8 cellular contexts compared by ENCODE assay signal in genomic region chr1:52602328-52603300, GRCh38. TPM values are rescaled to one million over a fixed set of nuclear protein-coding genes. Genes with fewer than 3 reads are reported as not detected.
DNase-seq lines count a peak whose midpoint lies in the region; ATAC-seq, FAIRE-seq and TF ChIP-seq lines count a peak whose summit lies in the region.

GPX7 (plus strand) TSS chr1:52602371; CDS start chr1:52602410, 39 bp downstream.

- TF ChIP-seq CTCF in foreskin keratinocyte (conservative IDR thresholded peaks at IDR 0.05): no peak
- TF ChIP-seq CTCF in neural progenitor cell (IDR thresholded peaks at IDR 0.05): no peak

- peaks cover 10% of the 10 kb centered on the region for H3K36me3 Mint-ChIP-seq in neural progenitor cell

- H3F3A ChIP-seq in neural progenitor cell (ENCODE audit: low read depth): peaks cover 12% of the 10 kb centered on the region

- H3K79me2 ChIP-seq in neural progenitor cell (ENCODE audit: low read depth): no peaks in the 10 kb centered on the region

- peaks cover 17% of the 10 kb centered on the region for H3K27me3 Mint-ChIP-seq in neural progenitor cell (ENCODE audit: insufficient read depth, low read depth)
- no peaks in the 10 kb centered on the region for H3K27me3 Mint-ChIP-seq in stimulated activated naive CD8-positive, alpha-beta T cell treated with anti-CD3 and anti-CD28 coated beads, Interleukin-15, amount 100 ng/mL, for 72 hours

- H3K27ac ChIP-seq in foreskin keratinocyte: no peak within 1 kb of the TSS
- H3K27ac ChIP-seq in neural progenitor cell: no peak within 1 kb of the TSS

- ATAC-seq in foreskin keratinocyte (peak; percentile 33), HG02870 (IDR thresholded peaks at IDR 0.05; ENCODE audit: unreplicated experiment) (no peak)
- ATAC-seq in stimulated activated naive CD8-positive, alpha-beta T cell treated with anti-CD3 and anti-CD28 coated beads, Interleukin-15, amount 100 ng/mL, for 72 hours: peak; percentile 74

- TF ChIP-seq POLR2A in GM12891 (IDR thresholded peaks at IDR 0.05; ENCODE audit: low read depth, low read length): no peak

- no peaks in the 10 kb centered on the region for H3K9me3 ChIP-seq in neural progenitor cell (ENCODE audit: low read depth)

- no peaks in the 10 kb centered on the region for H3K36me3 ChIP-seq in neural progenitor cell

- FAIRE-seq in GM12891 (lab: Jason Lieb, UNC): peak; percentile 86

- H3K4me1 ChIP-seq in foreskin keratinocyte (no peaks in the 10 kb centered on the region), neural progenitor cell (peaks cover 12% of the 10 kb centered on the region)

- H3K27ac Mint-ChIP-seq in neural progenitor cell: peak within 1 kb of the TSS; percentile 84
- H3K27ac Mint-ChIP-seq in stimulated activated naive CD8-positive, alpha-beta T cell treated with anti-CD3 and anti-CD28 coated beads, Interleukin-15, amount 100 ng/mL, for 72 hours: peak within 1 kb of the TSS; percentile 96 to 97

- H3K4me1 Mint-ChIP-seq in neural progenitor cell: peaks cover 22% of the 10 kb centered on the region
- H3K4me1 Mint-ChIP-seq in stimulated activated naive CD8-positive, alpha-beta T cell treated with anti-CD3 and anti-CD28 coated beads, Interleukin-15, amount 100 ng/mL, for 72 hours: peaks cover 39% of the 10 kb centered on the region

- H3K9ac ChIP-seq in neural progenitor cell: no peak within 1 kb of the TSS

- no peaks in the 10 kb centered on the region for H3K27me3 ChIP-seq in foreskin keratinocyte
- peaks cover 48% of the 10 kb centered on the region for H3K27me3 ChIP-seq in neural progenitor cell

- H3K9me3 Mint-ChIP-seq in neural progenitor cell: peaks cover 3% of the 10 kb centered on the region
- no peaks in the 10 kb centered on the region for H3K9me3 Mint-ChIP-seq in stimulated activated naive CD8-positive, alpha-beta T cell treated with anti-CD3 and anti-CD28 coated beads, Interleukin-15, amount 100 ng/mL, for 72 hours

- no peaks in the 10 kb centered on the region for H4K20me1 ChIP-seq in neural progenitor cell (ENCODE audit: low read depth)

- peak within 1 kb of the TSS; percentile 95 for H2AFZ ChIP-seq in neural progenitor cell (replicated peaks)

- H3K4me3 ChIP-seq in neural progenitor cell: peak within 1 kb of the TSS; percentile 48

- H3K4me2 ChIP-seq in neural progenitor cell: peak within 1 kb of the TSS; percentile 78

- peak; percentile 62 for DNase-seq in GM12891 (ENCODE audit: insufficient read length, low spot score)
- peak; percentile 34 for DNase-seq in NOMO-1 treated with DMSO at 0.1 percent for 48 hours (lab: John Stamatoyannopoulos, UW; ENCODE audit: unreplicated experiment)
- peak; percentile 52 for DNase-seq in activated effector memory CD4-positive, alpha-beta T cell treated with Interleukin-2 at 50 U/mL for 16 hours
- no peak for DNase-seq in foreskin keratinocyte
- peak; percentile 74 for DNase-seq in neural progenitor cell (ENCODE audit: low spot score)
- peak; percentile 53 to 69 for DNase-seq in stimulated activated naive CD8-positive, alpha-beta T cell treated with anti-CD3 and anti-CD28 coated beads, Interleukin-15, amount 100 ng/mL, for 72 hours
- DNase-seq in NK-92 (lab: John Stamatoyannopoulos, UW; ENCODE audit: unreplicated experiment): no peak

- H3K4me3 Mint-ChIP-seq in neural progenitor cell: peak within 1 kb of the TSS; percentile 80
- peak within 1 kb of the TSS; percentile 86 to 92 for H3K4me3 Mint-ChIP-seq in stimulated activated naive CD8-positive, alpha-beta T cell treated with anti-CD3 and anti-CD28 coated beads, Interleukin-15, amount 100 ng/mL, for 72 hours

TF ChIP-seq in GM12891, 5 proteins besides CTCF, POLR2A, EP300 and RAD21:
- no peak for TF ChIP-seq SPI1 (IDR thresholded peaks at IDR 0.05; ENCODE audit: low read depth, low read length)
- TF ChIP-seq POU2F2 (IDR thresholded peaks at IDR 0.05; ENCODE audit: low read depth, low read length): no peak
- no peak for TF ChIP-seq PAX5 (IDR thresholded peaks at IDR 0.05; ENCODE audit: insufficient read depth, low read length, severe bottlenecking)
- no peak for TF ChIP-seq POLR2AphosphoS5 (IDR thresholded peaks at IDR 0.05; ENCODE audit: low read depth, low read length)
- no peak for TF ChIP-seq TAF1 (IDR thresholded peaks at IDR 0.05; ENCODE audit: low read depth, low read length)

RNA-seq across cellular contexts. Expression of gene GPX7, which starts in this region (rescaled TPM):
- polyA plus RNA-seq in GM12891 (2012; ENCODE audit: low read depth, missing spikeins): 20.4 TPM
- total RNA-seq in foreskin keratinocyte (2.9 and 3.9 TPM in 2 replicates), neural progenitor cell (ENCODE audit: low replicate concordance) (21.9 and 31.6 TPM in 2 replicates)
- 2.9 and 4.1 TPM in 2 replicates for polyA plus RNA-seq in foreskin keratinocyte

Comparison
In these comparisons a context has a peak if more than half of its experiments do, and no peak if none do; other contexts are left out.
1. DNase-seq: peak in GM12891 (single experiment), NOMO-1 treated with DMSO at 0.1 percent for 48 hours (single experiment), activated effector memory CD4-positive, alpha-beta T cell treated with Interleukin-2 at 50 U/mL for 16 hours (single experiment), neural progenitor cell (single experiment) and stimulated activated naive CD8-positive, alpha-beta T cell treated with anti-CD3 and anti-CD28 coated beads, Interleukin-15, amount 100 ng/mL, for 72 hours (2 of 2); none in foreskin keratinocyte (0 of 2) and NK-92 (single experiment).